Comparison of ENCODE assay signal across 34 cellular contexts in the genomic region with DNA sequence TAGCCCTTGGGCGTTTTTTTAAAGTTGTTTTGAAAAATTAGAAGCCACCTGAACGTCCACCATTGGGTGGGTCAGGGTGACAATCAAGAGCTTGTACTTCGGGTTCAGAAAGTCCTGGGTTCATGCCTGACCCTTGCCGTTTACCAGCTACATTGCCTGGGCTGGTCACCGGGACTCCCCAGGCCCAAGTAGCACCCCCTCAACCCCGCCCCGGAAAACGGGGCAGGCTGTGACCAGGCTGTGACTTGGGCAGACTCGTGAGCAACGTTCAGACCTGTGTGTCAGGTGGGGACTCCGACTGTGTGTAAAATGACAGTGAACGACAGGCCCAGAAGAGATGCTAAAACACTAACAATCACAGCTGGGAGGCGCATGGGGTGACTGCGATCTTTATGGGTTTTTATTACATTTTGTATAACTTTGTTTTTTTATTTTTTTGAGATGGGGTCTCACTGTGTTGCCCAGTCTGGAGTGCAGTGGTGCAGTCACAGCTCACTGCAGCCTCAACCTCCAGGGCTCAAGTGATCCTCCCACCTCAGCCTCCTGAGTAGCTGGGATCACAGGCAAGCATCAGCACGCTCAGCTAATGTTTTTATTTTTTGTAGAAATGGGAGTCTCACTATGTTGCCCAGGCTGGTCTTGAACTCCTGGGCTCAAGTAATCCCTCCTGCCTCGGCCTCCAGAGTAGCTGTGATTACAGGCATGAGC.
"Had no signal": no experiment of that assay in that cellular context is flagged by ENCODE, and none has a peak within 500 bp of the region (broad histone marks: within the 10 kb centered on the region; RNA-seq: fewer than 3 reads in every experiment).

No MANE protein-coding gene starts in this region.

- H3K36me3 Mint-ChIP-seq: activated naive CD4-positive, alpha-beta T cell treated with anti-CD3 and anti-CD28 coated beads, Interleukin-2, amount 10 ng/mL, durations not matched to agents 7 days and 5 days; activated naive CD4-positive, alpha-beta T cell treated with anti-CD3 and anti-CD28 coated beads, Interleukin-2, amount 50 U/mL, for 72 hours; activated naive CD8-positive, alpha-beta T cell treated with anti-CD3 and anti-CD28 coated beads, Interleukin-2, amount 10 ng/mL, durations not matched to agents 7 days and 5 days; brain had no signal

- H3K27ac ChIP-seq: ascending aorta, breast epithelium, coronary artery, dorsolateral prefrontal cortex, esophagus muscularis mucosa, foreskin keratinocyte, gastrocnemius medialis, heart left ventricle, WERI-Rb-1 had no signal

- H3K27me3 ChIP-seq: ascending aorta, breast epithelium, dorsolateral prefrontal cortex, esophagus muscularis mucosa, foreskin keratinocyte, gastrocnemius medialis, heart left ventricle had no signal

- DNase-seq: activated CD4-positive, alpha-beta memory T cell treated with anti-CD3 and anti-CD28 coated beads, Interleukin-2, amount 10 ng/mL, durations not matched to agents 7 days and 5 days; activated CD4-positive, alpha-beta T cell treated with anti-CD3 and anti-CD28 coated beads for 4 hours; activated CD4-positive, alpha-beta T cell treated with anti-CD3 and anti-CD28 coated beads, Interleukin-2, amount 10 ng/mL, durations not matched to agents 7 days and 5 days; activated CD4-positive, alpha-beta T cell treated with anti-CD3 and anti-CD28 coated beads, Interleukin-2, amount 50 U/mL, for 4 hours; activated CD4-positive, CD25-positive, alpha-beta regulatory T cell; activated CD4-positive, CD25-positive, alpha-beta regulatory T cell treated with anti-CD3 and anti-CD28 coated beads, Interleukin-2, amount 50 U/mL, for 72 hours; activated CD8-positive, alpha-beta memory T cell treated with anti-CD3 and anti-CD28 coated beads, Interleukin-2, amount 50 U/mL, for 48 hours; activated gamma-delta T cell; activated naive CD4-positive, alpha-beta T cell; activated naive CD4-positive, alpha-beta T cell treated with anti-CD3 and anti-CD28 coated beads, Interleukin-2, amount 10 ng/mL, durations not matched to agents 7 days and 5 days; activated naive CD8-positive, alpha-beta T cell treated with anti-CD3 and anti-CD28 coated beads, Interleukin-2, amount 10 ng/mL, durations not matched to agents 7 days and 5 days; activated T-cell treated with anti-CD3 and anti-CD28 coated beads for 4 hours; activated T-cell treated with anti-CD3 and anti-CD28 coated beads, Interleukin-2, amount 50 U/mL, for 24 hours; activated T-cell treated with anti-CD3 and anti-CD28 coated beads, Interleukin-2, amount 50 U/mL, for 72 hours; dorsolateral prefrontal cortex; effector memory CD4-positive, alpha-beta T cell; endodermal cell; foreskin keratinocyte; gastrocnemius medialis; glutamatergic neuron; T-helper 1 cell; T-helper 17 cell; T1000; WERI-Rb-1 had no signal

- H3K27ac Mint-ChIP-seq: activated CD4-positive, alpha-beta memory T cell treated with anti-CD3 and anti-CD28 coated beads, Interleukin-2, amount 10 ng/mL, durations not matched to agents 7 days and 5 days; activated CD4-positive, alpha-beta T cell treated with anti-CD3 and anti-CD28 coated beads, Interleukin-2, amount 10 ng/mL, durations not matched to agents 7 days and 5 days; activated naive CD4-positive, alpha-beta T cell treated with anti-CD3 and anti-CD28 coated beads, Interleukin-2, amount 10 ng/mL, durations not matched to agents 7 days and 5 days; activated naive CD4-positive, alpha-beta T cell treated with anti-CD3 and anti-CD28 coated beads, Interleukin-2, amount 50 U/mL, for 72 hours; activated naive CD8-positive, alpha-beta T cell treated with anti-CD3 and anti-CD28 coated beads, Interleukin-2, amount 10 ng/mL, durations not matched to agents 7 days and 5 days; activated T-cell treated with anti-CD3 and anti-CD28 coated beads, Interleukin-2, amount 50 U/mL, for 24 hours; activated T-cell treated with anti-CD3 and anti-CD28 coated beads, Interleukin-2, amount 50 U/mL, for 72 hours; brain; dendritic cell treated with granulocyte-macrophage colony-stimulating factor and Interleukin-4, amounts not matched to agents 40 ng/mL and 50 ng/mL, for 4 days; endodermal cell; T-helper 17 cell; T-helper 2 cell treated with Interferon-gamma antibody and Interleukin-4, amounts not matched to agents 5 μg/mL and 100 μg/mL, for 36 hours had no signal

- H3K36me3 ChIP-seq: ascending aorta, breast epithelium, esophagus muscularis mucosa, gastrocnemius medialis, heart left ventricle, WERI-Rb-1 had no signal

- H3K9me3 ChIP-seq: ascending aorta, breast epithelium, esophagus muscularis mucosa, gastrocnemius medialis, heart left ventricle had no signal

- H3K4me3 ChIP-seq: ascending aorta, breast epithelium, coronary artery, dorsolateral prefrontal cortex, esophagus muscularis mucosa, gastrocnemius medialis, heart left ventricle had no signal

- ATAC-seq: activated naive CD4-positive, alpha-beta T cell treated with anti-CD3 and anti-CD28 coated beads, Interleukin-2, amount 50 U/mL, for 72 hours; activated T-cell treated with anti-CD3 and anti-CD28 coated beads, Interleukin-2, amount 50 U/mL, for 72 hours; foreskin keratinocyte; gastrocnemius medialis; T-helper 17 cell had no signal

- H3K4me1 ChIP-seq: ascending aorta, foreskin keratinocyte had no signal

- H3K4me3 Mint-ChIP-seq: activated CD4-positive, alpha-beta memory T cell treated with anti-CD3 and anti-CD28 coated beads, Interleukin-2, amount 10 ng/mL, durations not matched to agents 7 days and 5 days; activated CD4-positive, alpha-beta T cell treated with anti-CD3 and anti-CD28 coated beads, Interleukin-2, amount 10 ng/mL, durations not matched to agents 7 days and 5 days; activated naive CD4-positive, alpha-beta T cell treated with anti-CD3 and anti-CD28 coated beads, Interleukin-2, amount 10 ng/mL, durations not matched to agents 7 days and 5 days; activated naive CD8-positive, alpha-beta T cell treated with anti-CD3 and anti-CD28 coated beads, Interleukin-2, amount 10 ng/mL, durations not matched to agents 7 days and 5 days; activated T-cell treated with anti-CD3 and anti-CD28 coated beads, Interleukin-2, amount 50 U/mL, for 24 hours; activated T-cell treated with anti-CD3 and anti-CD28 coated beads, Interleukin-2, amount 50 U/mL, for 72 hours; brain; central memory CD8-positive, alpha-beta T cell; dendritic cell treated with granulocyte-macrophage colony-stimulating factor and Interleukin-4, amounts not matched to agents 40 ng/mL and 50 ng/mL, for 4 days; endodermal cell; T-helper 17 cell; T-helper 2 cell treated with Interferon-gamma antibody and Interleukin-4, amounts not matched to agents 5 μg/mL and 100 μg/mL, for 36 hours had no signal

- H3K9me3 Mint-ChIP-seq: activated CD4-positive, alpha-beta memory T cell treated with anti-CD3 and anti-CD28 coated beads, Interleukin-2, amount 10 ng/mL, durations not matched to agents 7 days and 5 days; activated CD4-positive, alpha-beta T cell treated with anti-CD3 and anti-CD28 coated beads, Interleukin-2, amount 10 ng/mL, durations not matched to agents 7 days and 5 days; activated naive CD4-positive, alpha-beta T cell treated with anti-CD3 and anti-CD28 coated beads, Interleukin-2, amount 10 ng/mL, durations not matched to agents 7 days and 5 days; activated naive CD4-positive, alpha-beta T cell treated with anti-CD3 and anti-CD28 coated beads, Interleukin-2, amount 50 U/mL, for 72 hours; activated naive CD8-positive, alpha-beta T cell treated with anti-CD3 and anti-CD28 coated beads, Interleukin-2, amount 10 ng/mL, durations not matched to agents 7 days and 5 days; activated T-cell treated with anti-CD3 and anti-CD28 coated beads, Interleukin-2, amount 50 U/mL, for 24 hours; activated T-cell treated with anti-CD3 and anti-CD28 coated beads, Interleukin-2, amount 50 U/mL, for 72 hours; brain; central memory CD8-positive, alpha-beta T cell; dendritic cell treated with granulocyte-macrophage colony-stimulating factor and Interleukin-4, amounts not matched to agents 40 ng/mL and 50 ng/mL, for 4 days; endodermal cell; T-helper 2 cell treated with Interferon-gamma antibody and Interleukin-4, amounts not matched to agents 5 μg/mL and 100 μg/mL, for 36 hours had no signal

- H3K27me3 Mint-ChIP-seq: activated CD4-positive, alpha-beta memory T cell treated with anti-CD3 and anti-CD28 coated beads, Interleukin-2, amount 10 ng/mL, durations not matched to agents 7 days and 5 days; activated CD4-positive, alpha-beta T cell treated with anti-CD3 and anti-CD28 coated beads, Interleukin-2, amount 10 ng/mL, durations not matched to agents 7 days and 5 days; activated naive CD8-positive, alpha-beta T cell treated with anti-CD3 and anti-CD28 coated beads, Interleukin-2, amount 10 ng/mL, durations not matched to agents 7 days and 5 days; activated T-cell treated with anti-CD3 and anti-CD28 coated beads, Interleukin-2, amount 50 U/mL, for 24 hours; brain; dendritic cell treated with granulocyte-macrophage colony-stimulating factor and Interleukin-4, amounts not matched to agents 40 ng/mL and 50 ng/mL, for 4 days had no signal

- H3K4me1 Mint-ChIP-seq: activated CD4-positive, alpha-beta memory T cell treated with anti-CD3 and anti-CD28 coated beads, Interleukin-2, amount 10 ng/mL, durations not matched to agents 7 days and 5 days; brain; endodermal cell had no signal
